17 cellular contexts compared by ENCODE assay signal in the genomic region with DNA sequence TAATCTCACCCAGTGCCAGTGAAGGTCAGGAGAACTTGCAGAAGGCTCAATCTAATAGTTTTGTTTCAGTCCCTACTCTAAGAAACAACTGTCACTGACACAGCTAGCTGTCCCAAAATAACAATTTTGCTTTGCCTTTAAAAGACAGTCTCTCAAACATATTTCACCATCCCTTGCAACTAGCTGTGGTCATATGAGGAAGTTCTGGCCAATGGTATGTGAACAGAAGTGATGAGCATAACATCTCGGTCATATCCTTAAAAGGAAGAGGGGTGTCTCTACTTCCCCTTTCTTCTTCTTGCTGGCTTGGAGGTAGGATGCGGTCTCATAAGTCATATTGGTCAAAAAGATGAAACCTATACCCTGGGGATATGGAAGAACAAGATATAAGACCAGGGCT.
A peak's percentile ranks its signal among the peaks of the same experiment; 100 is the strongest.
DNase-seq lines count a peak whose midpoint lies in the region; ATAC-seq, FAIRE-seq and TF ChIP-seq lines count a peak whose summit lies in the region.
"Had no signal": no experiment of that assay in that cellular context is flagged by ENCODE, and none has a peak within 500 bp of the region (broad histone marks: within the 10 kb centered on the region; RNA-seq: fewer than 3 reads in every experiment).

No MANE protein-coding gene starts in this region.

- no TSS peak for BruUV-seq in OCI-LY7 (replicated peaks; lab: Mats Ljungman, UMichigan)

- peak; percentile 55 for FAIRE-seq in GM18507 (lab: Jason Lieb, UNC)

- H3K9ac ChIP-seq in OCI-LY3 (ENCODE audit: low read length) = peak overlapping the region; percentile 0; the same call in 1 of the 2 replicates
- H3K9ac ChIP-seq: parathyroid adenoma had no signal

- H3K9me3 ChIP-seq in OCI-LY3 (ENCODE audit: insufficient read depth, low read length) = no peaks in the 10 kb centered on the region
- H3K9me3 ChIP-seq in OCI-LY7 (ENCODE audit: low read length) = no peaks in the 10 kb centered on the region
- H3K9me3 ChIP-seq: suprapubic skin had no signal

- DNase-seq in GM18507 (ENCODE audit: extremely low spot score, insufficient read length, low read depth) = no peak
- DNase-seq in stimulated activated CD4-positive, alpha-beta T cell treated with anti-CD3 and anti-CD28 coated beads, Interleukin-2, amount 100 ng/mL, for 48 hours = no peak
- no peak for DNase-seq in OCI-LY7 (ENCODE audit: low spot score)
- DNase-seq in GM13977 (ENCODE audit: low spot score) = no peak
- DNase-seq: activated CD4-positive, alpha-beta T cell treated with anti-CD3 and anti-CD28 coated beads for 48 hours; activated naive CD4-positive, alpha-beta T cell treated with Interleukin-2 at 50 U/mL for 16 hours; CD4-positive, CD25-positive, alpha-beta regulatory T cell; cerebellar nuclear complex; NCI-H187 treated with DMSO at 0.1 percent for 48 hours; SHP77 treated with DMSO at 0.1 percent for 48 hours; stimulated activated CD4-positive, alpha-beta T cell treated with anti-CD3 and anti-CD28 coated beads, Interleukin-4, amount 100 ng/mL, for 24 hours had no signal

- peak overlapping the region; percentile 28 for H3K27ac ChIP-seq in OCI-LY3 (ENCODE audit: low read length)
- no peak overlapping the region for H3K27ac ChIP-seq in OCI-LY7 (ENCODE audit: low read depth, low read length, poor library complexity, severe bottlenecking)
- H3K27ac ChIP-seq: parathyroid adenoma, suprapubic skin had no signal

- intact Hi-C loops in OCI-LY7 (cut with micrococcal nuclease; ENCODE audit: unreplicated experiment) = no loop called here

- H3K4me2 ChIP-seq in OCI-LY3 (ENCODE audit: low read length) (peak overlapping the region; percentile 29), OCI-LY7 (ENCODE audit: low read length) (no peak overlapping the region)

- TF ChIP-seq CTCF in OCI-LY3 (IDR thresholded peaks at IDR 0.05; ENCODE audit: low read depth, low read length) (no peak), OCI-LY7 (conservative IDR thresholded peaks at IDR 0.05; ENCODE audit: low read length) (no peak), GM13977 (IDR thresholded peaks at IDR 0.05; ENCODE audit: extremely low read depth, insufficient read depth, missing control alignments) (no peak)

- no peaks in the 10 kb centered on the region for H3K9me2 ChIP-seq in OCI-LY7 (ENCODE audit: insufficient read depth, low read length)

- H3K36me3 ChIP-seq in OCI-LY3 (replicated peaks; ENCODE audit: low read depth, low read length) (peaks cover 4% of the 10 kb centered on the region), OCI-LY7 (ENCODE audit: insufficient read depth, low read length) (no peaks in the 10 kb centered on the region)
- H3K36me3 ChIP-seq: suprapubic skin had no signal

- no peaks in the 10 kb centered on the region for H3K79me2 ChIP-seq in OCI-LY3 (ENCODE audit: low read length)
- no peaks in the 10 kb centered on the region for H3K79me2 ChIP-seq in OCI-LY7 (ENCODE audit: insufficient read depth, low read depth, low read length)
- H3K79me2 ChIP-seq: parathyroid adenoma had no signal

- H3K4me1 ChIP-seq in OCI-LY3 (ENCODE audit: low read length) (peaks cover 13% of the 10 kb centered on the region), OCI-LY7 (ENCODE audit: insufficient read depth, low read length, poor library complexity, severe bottlenecking) (no peaks in the 10 kb centered on the region)
- H3K4me1 ChIP-seq: parathyroid adenoma, suprapubic skin had no signal

- no peaks in the 10 kb centered on the region for H3K27me3 ChIP-seq in OCI-LY3 (ENCODE audit: low read depth, low read length)
- H3K27me3 ChIP-seq: suprapubic skin had no signal

- peak overlapping the region; percentile 82 for H2AFZ ChIP-seq in OCI-LY3 (ENCODE audit: low read depth, low read length)
- no peak overlapping the region for H2AFZ ChIP-seq in OCI-LY7 (ENCODE audit: low read length)
- H2AFZ ChIP-seq: parathyroid adenoma had no signal

- CTCF ChIA-PET in OCI-LY7 (lab: Charles Lee; ENCODE audit: unreplicated experiment) = no interaction called here

- ATAC-seq in GM21390 (IDR thresholded peaks at IDR 0.05; ENCODE audit: unreplicated experiment) (peak; percentile 92), HG03139 (IDR thresholded peaks at IDR 0.05; ENCODE audit: unreplicated experiment) (peak; percentile 85), HG02678 (IDR thresholded peaks at IDR 0.05; ENCODE audit: unreplicated experiment) (no peak)

- POLR2A ChIA-PET in OCI-LY7 (lab: Charles Lee) = interaction anchor here (0.6 kb wide), 1 partner anchor 20 kb away, joined by 3 read pairs; no protein-coding TSS in a partner anchor

- H3K4me3 ChIP-seq in OCI-LY3 (ENCODE audit: low read length) (peak overlapping the region; percentile 21; the same call in 1 of the 2 replicates), OCI-LY7 (ENCODE audit: low read depth, low read length, poor library complexity, severe bottlenecking) (no peak overlapping the region)
- H3K4me3 ChIP-seq: suprapubic skin had no signal

- no peaks in the 10 kb centered on the region for H4K20me1 ChIP-seq in OCI-LY3 (ENCODE audit: insufficient read depth, low read length)
- H4K20me1 ChIP-seq in OCI-LY7 (ENCODE audit: insufficient read depth, low read length) = no peaks in the 10 kb centered on the region

- in situ Hi-C loops in GM13977 (cut with MboI; ENCODE audit: low pct_unique_long_range_greater_than_20kb, low sequenced_read_pairs, unreplicated experiment) = no loop called here
